ENCODE assay signal across 24 cellular contexts in the genomic region with DNA sequence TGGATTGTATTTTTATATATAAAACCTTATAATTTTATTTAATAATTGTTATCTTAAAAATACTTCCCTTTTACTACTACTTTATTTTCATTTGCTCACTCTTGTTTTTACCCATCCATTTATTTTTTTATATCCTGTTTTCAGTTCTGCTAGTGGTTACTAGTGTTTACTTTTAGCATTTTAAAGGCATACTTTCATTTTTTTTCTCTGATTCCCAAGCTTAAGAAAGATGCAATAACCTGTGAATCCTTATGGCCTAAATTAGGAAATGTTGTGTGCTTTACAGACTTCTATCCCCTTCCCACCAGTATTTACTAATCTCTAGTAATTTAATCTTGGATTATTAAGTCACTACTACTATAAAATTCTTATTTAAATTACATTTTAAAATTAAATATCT.
DNase-seq lines count a peak whose midpoint lies in the region; ATAC-seq, FAIRE-seq and TF ChIP-seq lines count a peak whose summit lies in the region.
"Had no signal": no experiment of that assay in that cellular context is flagged by ENCODE, and none has a peak within 500 bp of the region (broad histone marks: within the 10 kb centered on the region; RNA-seq: fewer than 3 reads in every experiment).

No MANE protein-coding gene starts in this region.

- H3K79me1 ChIP-seq in IMR-90 (ENCODE audit: low read depth in 1 of 2, low read length in 2 of 2): peaks cover 23 to 58% of the 10 kb centered on the region in 2 experiments

- in situ Hi-C loops in IMR-90 (cut with MboI; ENCODE audit: low sequenced_read_pairs) (no loop called here), GM12878 (cut with MboI) (loop anchor here (25.0 kb wide), 1 partner anchor 1476 kb away; a partner anchor contains a TSS), ACHN (cut with HindIII; ENCODE audit: low pct_ligation_motif_present, low pct_unique_long_range_greater_than_20kb, low sequenced_read_pairs) (no loop called here)

- H4K20me1 ChIP-seq in IMR-90 (ENCODE audit: insufficient read depth, low read length) (peaks cover 27% of the 10 kb centered on the region), GM12878 (ENCODE audit: control insufficient read depth, insufficient read depth) (no peaks in the 10 kb centered on the region)

- POLR2A ChIA-PET in IMR-90 (lab: Charles Lee; ENCODE audit: unreplicated experiment) (interaction anchor here (0.6 kb wide), 1 partner anchor 9 kb away, joined by 4 read pairs; no protein-coding TSS in a partner anchor), GM12878 (lab: Charles Lee) (interaction anchor here (0.6 to 4.2 kb wide), 9 partner anchors 9 to 1370 kb away, joined by 3 to 23 read pairs (median 4); no protein-coding TSS in a partner anchor)

- no peak overlapping the region for H2AFZ ChIP-seq in IMR-90 (replicated peaks; ENCODE audit: low read length, poor library complexity)
- H2AFZ ChIP-seq in GM12878 (ENCODE audit: control insufficient read depth, low read depth, low read length): no peak overlapping the region

- H3K4me2 ChIP-seq in IMR-90 (ENCODE audit: low read depth, low read length) (no peak overlapping the region), GM12878 (ENCODE audit: control insufficient read depth, insufficient read depth) (no peak overlapping the region)
- H3K4me2 ChIP-seq: A549, KMS-11 had no signal

- H4K8ac ChIP-seq in IMR-90 (ENCODE audit: low read depth in 2 of 2, low read length in 2 of 2): no peak overlapping the region

- H3K4me1 ChIP-seq in IMR-90 (ENCODE audit: control insufficient read depth, insufficient read depth, low read length) (peaks cover 10% of the 10 kb centered on the region), GM12878 (ENCODE audit: control insufficient read depth, insufficient read depth, low read length) (peaks cover 45% of the 10 kb centered on the region)

- TF ChIP-seq CTCF in IMR-90 (conservative IDR thresholded peaks at IDR 0.05; ENCODE audit: low read depth, low read length): no peak
- TF ChIP-seq CTCF in GM12878 (IDR thresholded peaks at IDR 0.05 in 2 of 3, conservative IDR thresholded peaks at IDR 0.05 in 1 of 3; ENCODE audit: control insufficient read depth in 2 of 3, extremely low read depth in 1 of 3, insufficient read depth in 1 of 3, low read depth in 3 of 3, low read length in 3 of 3): no peak
- no peak for TF ChIP-seq CTCF in osteocyte (IDR thresholded peaks at IDR 0.05)

- H3K27ac Mint-ChIP-seq in osteocyte (ENCODE audit: unreplicated experiment): peak overlapping the region; percentile 27
- H3K27ac Mint-ChIP-seq: CD4-positive, CD25-positive, alpha-beta regulatory T cell had no signal

- peaks cover 29% of the 10 kb centered on the region for H3K9me1 ChIP-seq in IMR-90 (ENCODE audit: insufficient read depth, low read length)

- no peak overlapping the region for H3K23ac ChIP-seq in IMR-90 (ENCODE audit: low read depth, low read length)

- dilution Hi-C loops in IMR-90 (cut with HindIII; ENCODE audit: low sequenced_read_pairs, unreplicated experiment): no loop called here

- intact Hi-C loops in IMR-90 (cut with micrococcal nuclease): no loop called here
- intact Hi-C loops in GM12878 (cut with micrococcal nuclease; ENCODE audit: unreplicated experiment): no loop called here

- no peak overlapping the region for H3K14ac ChIP-seq in IMR-90 (replicated peaks; ENCODE audit: low read depth, low read length)

- no peak overlapping the region for H3K4me3 ChIP-seq in IMR-90 (ENCODE audit: insufficient read depth, low read depth, low read length)
- H3K4me3 ChIP-seq in GM12878: no peak overlapping the region
- H3K4me3 ChIP-seq: A549, Peyer's patch, SJCRH30 had no signal

- H3K27me3 ChIP-seq in IMR-90 (ENCODE audit: control insufficient read depth, insufficient read depth, low read length): no peaks in the 10 kb centered on the region
- H3K27me3 ChIP-seq in GM12878 (replicated peaks in 1 of 2; ENCODE audit: control insufficient read depth in 2 of 2, insufficient read depth in 2 of 2, low read length in 1 of 2): no peaks in the 10 kb centered on the region
- H3K27me3 ChIP-seq: Peyer's patch, SJCRH30 had no signal

- H2AK9ac ChIP-seq in IMR-90 (replicated peaks; ENCODE audit: low read depth, low read length, poor library complexity): no peak overlapping the region

- no peak overlapping the region for H3K27ac ChIP-seq in IMR-90 (ENCODE audit: insufficient read depth, low read length)
- peak overlapping the region; percentile 5; the same call in 1 of the 2 replicates for H3K27ac ChIP-seq in GM12878 (ENCODE audit: control insufficient read depth, insufficient read depth)
- H3K27ac ChIP-seq: A549, KMS-11, Peyer's patch, SJCRH30 had no signal

- no peaks in the 10 kb centered on the region for H3K27me3 Mint-ChIP-seq in osteocyte (ENCODE audit: unreplicated experiment)
- H3K27me3 Mint-ChIP-seq: CD4-positive, CD25-positive, alpha-beta regulatory T cell had no signal

- peak; percentile 52 for DNase-seq in IMR-90
- DNase-seq in GM12878 (ENCODE audit: low read depth, low spot score): no peak
- DNase-seq in osteocyte (ENCODE audit: extremely low spot score, unreplicated experiment): no peak
- DNase-seq in cerebellum (ENCODE audit: low spot score): no peak
- no peak for DNase-seq in AG20443 (ENCODE audit: low spot score)
- no peak for DNase-seq in ACHN
- no peak for DNase-seq in SHP77 (lab: John Stamatoyannopoulos, UW)
- DNase-seq: CD4-positive, CD25-positive, alpha-beta regulatory T cell; COR-L47; DMS79; GOT3; HCEC 1CT; NCI-H1105; NCI-H146; NCI-H2029 treated with DMSO at 0.1 percent for 48 hours; NCI-H226; NCI-H510A treated with DMSO at 0.1 percent for 48 hours; NCI-H748 treated with DMSO at 0.1 percent for 48 hours; Peyer's patch; SJCRH30 had no signal

- H4K5ac ChIP-seq in IMR-90 (ENCODE audit: low read depth, low read length): no peak overlapping the region

- CTCF ChIA-PET in IMR-90 (lab: Yijun Ruan, JAX): no interaction called here
- CTCF ChIA-PET in GM12878 (lab: Yijun Ruan, JAX): interaction anchor here (1.0 to 1.6 kb wide), 7 partner anchors 9 to 137 kb away, joined by 3 to 6 read pairs (median 3); no protein-coding TSS in a partner anchor

- BruUV-seq in IMR-90 (replicated peaks; lab: Mats Ljungman, UMichigan) (no TSS peak), GM12878 (replicated peaks; lab: Mats Ljungman, UMichigan) (no TSS peak)

- FAIRE-seq in G401.6 (lab: Jason Lieb, UNC): peak; percentile 94
- no peak for FAIRE-seq in GM12878 (lab: Jason Lieb, UNC)
- FAIRE-seq: A549, HTR-8/SVneo had no signal

- no peak overlapping the region for H2BK20ac ChIP-seq in IMR-90 (ENCODE audit: low read depth, low read length)

- H3K9me3 Mint-ChIP-seq in osteocyte (ENCODE audit: unreplicated experiment): no peaks in the 10 kb centered on the region

- RAD21 ChIA-PET in GM12878 (lab: Charles Lee; ENCODE audit: unreplicated experiment): interaction anchor here (0.7 to 7.3 kb wide), 10 partner anchors 9 to 367 kb away, joined by 3 to 61 read pairs (median 6); no protein-coding TSS in a partner anchor

- no peak overlapping the region for H3K56ac ChIP-seq in IMR-90 (ENCODE audit: extremely low read depth, insufficient read depth, low read length)

- TF ChIP-seq RAD21 in IMR-90 (IDR thresholded peaks at IDR 0.05; ENCODE audit: low read length) (no peak), GM12878 (IDR thresholded peaks at IDR 0.05; ENCODE audit: insufficient read depth, low read depth, low read length) (no peak)

- H3K9ac ChIP-seq in IMR-90 (ENCODE audit: low read depth, low read length) (no peak overlapping the region), GM12878 (ENCODE audit: control insufficient read depth, insufficient read depth, low read length) (no peak overlapping the region)
- H3K9ac ChIP-seq: KMS-11 had no signal

- no peak overlapping the region for H3K4ac ChIP-seq in IMR-90 (ENCODE audit: low read depth, low read length)

- peaks cover 18% of the 10 kb centered on the region for H3K36me3 Mint-ChIP-seq in osteocyte (ENCODE audit: unreplicated experiment)
- H3K36me3 Mint-ChIP-seq: CD4-positive, CD25-positive, alpha-beta regulatory T cell had no signal

- H3K9me3 ChIP-seq in IMR-90 (ENCODE audit: control insufficient read depth, insufficient read depth, low read length): no peaks in the 10 kb centered on the region
- H3K9me3 ChIP-seq in GM12878 (replicated peaks; ENCODE audit: control insufficient read depth, insufficient read depth, low read length): no peaks in the 10 kb centered on the region
- H3K9me3 ChIP-seq: A549, Peyer's patch, SJCRH30 had no signal

- H2AK5ac ChIP-seq in IMR-90 (ENCODE audit: low read depth, low read length): no peak overlapping the region

- no peak for TF ChIP-seq EP300 in GM12878 (IDR thresholded peaks at IDR 0.05; ENCODE audit: borderline replicate concordance in 1 of 2, control insufficient read depth in 1 of 2, low read depth in 2 of 2, low read length in 2 of 2)

- peaks cover 62% of the 10 kb centered on the region for H3K4me1 Mint-ChIP-seq in osteocyte (ENCODE audit: unreplicated experiment)

- TF ChIP-seq POLR2A in IMR-90 (IDR thresholded peaks at IDR 0.05; ENCODE audit: low read depth, low read length) (no peak), GM12878 (IDR thresholded peaks at IDR 0.05; ENCODE audit: low read depth, low read length) (no peak)

- H3K79me2 ChIP-seq in GM12878 (ENCODE audit: control insufficient read depth, insufficient read depth, low read length): no peaks in the 10 kb centered on the region

- ATAC-seq in IMR-90 (ENCODE audit: low read depth): peak; percentile 59; the same call in 1 of the 2 replicates
- ATAC-seq in GM12878: no peak
- ATAC-seq: A549 had no signal

- no peak overlapping the region for H2BK5ac ChIP-seq in IMR-90 (ENCODE audit: low read depth, low read length, poor library complexity, severe bottlenecking)

- H4K91ac ChIP-seq in IMR-90 (ENCODE audit: insufficient read depth, low read depth, low read length): no peak overlapping the region

- H2BK15ac ChIP-seq in IMR-90 (ENCODE audit: low read depth, low read length): no peak overlapping the region

- no peak overlapping the region for H3K18ac ChIP-seq in IMR-90 (ENCODE audit: low read depth, low read length)

- SMC1A ChIA-PET in GM12878 (lab: Charles Lee; ENCODE audit: uncharacterized antibody, unreplicated experiment): interaction anchor here (1.0 to 12.6 kb wide), 9 partner anchors 9 to 133 kb away, joined by 3 to 129 read pairs (median 6); no protein-coding TSS in a partner anchor

- H3K36me3 ChIP-seq in IMR-90 (ENCODE audit: control insufficient read depth, insufficient read depth, low read length) (peaks cover 3% of the 10 kb centered on the region; the same call in 1 of the 2 replicates), GM12878 (ENCODE audit: control insufficient read depth in 2 of 2, insufficient read depth in 2 of 2, low read length in 1 of 2) (no peaks in the 10 kb centered on the region)
- H3K36me3 ChIP-seq: Peyer's patch, SJCRH30 had no signal

- H3K4me3 Mint-ChIP-seq in osteocyte (ENCODE audit: unreplicated experiment): no peak overlapping the region
- H3K4me3 Mint-ChIP-seq: CD4-positive, CD25-positive, alpha-beta regulatory T cell had no signal

- no peak overlapping the region for H2BK120ac ChIP-seq in IMR-90 (ENCODE audit: low read depth, low read length)

TF ChIP-seq in GM12878, 131 proteins besides CTCF, POLR2A, EP300 and RAD21 (continues in another document):
- TF ChIP-seq BHLHE40 (IDR thresholded peaks at IDR 0.05; ENCODE audit: borderline replicate concordance in 1 of 2, low read depth in 2 of 2, low read length in 1 of 2): no peak
- no peak for TF ChIP-seq SMAD1 (IDR thresholded peaks at IDR 0.05; ENCODE audit: low read depth, partially characterized antibody)
- TF ChIP-seq MEF2B (IDR thresholded peaks at IDR 0.05; ENCODE audit: partially characterized antibody, poor library complexity, severe bottlenecking): no peak
- TF ChIP-seq NBN (IDR thresholded peaks at IDR 0.05): no peak
